Comparison of ENCODE assay signal across 19 cellular contexts in genomic region chr12:90343966-90344365, GRCh38.
DNase-seq lines count a peak whose midpoint lies in the region; ATAC-seq, FAIRE-seq and TF ChIP-seq lines count a peak whose summit lies in the region.
"Had no signal": no experiment of that assay in that cellular context is flagged by ENCODE, and none has a peak within 500 bp of the region (broad histone marks: within the 10 kb centered on the region; RNA-seq: fewer than 3 reads in every experiment).

No MANE protein-coding gene starts in this region.

- intact Hi-C loops in mucosa of descending colon (cut with DNase I, micrococcal nuclease) = no loop called here

- in situ Hi-C loops in G401 (cut with HindIII; ENCODE audit: low sequenced_read_pairs) = no loop called here

- no peak overlapping the region for H3K4me2 ChIP-seq in osteoblast (ENCODE audit: insufficient read depth, low read length)
- H3K4me2 ChIP-seq: BLaER1 treated with 17β-estradiol and CSF1 and Interleukin-3, amounts not matched to agents 10 nM and 100 nM had no signal

- H3K27me3 ChIP-seq in bronchial epithelial cell (ENCODE audit: control insufficient read depth, insufficient read depth, low read length) (peaks cover 2% of the 10 kb centered on the region), osteoblast (ENCODE audit: insufficient read depth, low read length) (no peaks in the 10 kb centered on the region)

- H2AFZ ChIP-seq in osteoblast (ENCODE audit: low read length) = no peak overlapping the region

- no peaks in the 10 kb centered on the region for H3K79me2 ChIP-seq in osteoblast (ENCODE audit: insufficient read depth, low read length)

- H3K9me3 ChIP-seq in osteoblast (ENCODE audit: low read depth, low read length) (no peaks in the 10 kb centered on the region), mucosa of descending colon (no peaks in the 10 kb centered on the region)
- H3K9me3 ChIP-seq: BLaER1 treated with 17β-estradiol and CSF1 and Interleukin-3, amounts not matched to agents 10 nM and 100 nM had no signal

- H3K4me1 ChIP-seq in osteoblast (ENCODE audit: insufficient read depth, low read length) (no peaks in the 10 kb centered on the region), mucosa of descending colon (ENCODE audit: low read depth) (no peaks in the 10 kb centered on the region)
- H3K4me1 ChIP-seq: BLaER1 treated with 17β-estradiol and CSF1 and Interleukin-3, amounts not matched to agents 10 nM and 100 nM had no signal

- DNase-seq in Ammon's horn (ENCODE audit: low spot score) = peak; percentile 31
- DNase-seq in bronchial epithelial cell (ENCODE audit: low read depth) = peak; percentile 37
- DNase-seq in globus pallidus (ENCODE audit: low spot score) = peak; percentile 54
- DNase-seq in osteoblast (ENCODE audit: insufficient read length, low spot score, missing footprints) = peak; percentile 13
- no peak for DNase-seq in mucosa of descending colon
- DNase-seq in G401 (ENCODE audit: low spot score) = no peak
- DNase-seq: 8988T; AML-193; Calu3; CD4-positive, CD25-positive, alpha-beta regulatory T cell; DMS79; HCEC 1CT; HFFc6 had no signal

- no peak overlapping the region for H3K27ac ChIP-seq in osteoblast (ENCODE audit: low read depth, low read length)
- H3K27ac ChIP-seq: BLaER1 treated with 17β-estradiol and CSF1 and Interleukin-3, amounts not matched to agents 10 nM and 100 nM had no signal

- FAIRE-seq in bronchial epithelial cell (lab: Jason Lieb, UNC) = no peak
- FAIRE-seq: G401.6, GM12891, HepG2, HTR-8/SVneo had no signal

- TF ChIP-seq CTCF in bronchial epithelial cell (IDR thresholded peaks at IDR 0.05; ENCODE audit: insufficient read depth, low read length, severe bottlenecking) (no peak), osteoblast (IDR thresholded peaks at IDR 0.05; ENCODE audit: extremely low read depth, low read depth, low read length) (no peak), mucosa of descending colon (IDR thresholded peaks at IDR 0.05) (no peak)

- H3K4me3 ChIP-seq in bronchial epithelial cell (ENCODE audit: low read depth, low read length) = no peak overlapping the region
- no peak overlapping the region for H3K4me3 ChIP-seq in osteoblast (ENCODE audit: insufficient read depth, low read length)
- no peak overlapping the region for H3K4me3 ChIP-seq in mucosa of descending colon
- H3K4me3 ChIP-seq: BLaER1 treated with 17β-estradiol and CSF1 and Interleukin-3, amounts not matched to agents 10 nM and 100 nM had no signal

- H3K36me3 ChIP-seq in bronchial epithelial cell (ENCODE audit: control insufficient read depth, insufficient read depth, low read length) = no peaks in the 10 kb centered on the region
- H3K36me3 ChIP-seq in osteoblast (ENCODE audit: insufficient read depth, low read length) = no peaks in the 10 kb centered on the region
- no peaks in the 10 kb centered on the region for H3K36me3 ChIP-seq in mucosa of descending colon (ENCODE audit: low read depth)
- H3K36me3 ChIP-seq: BLaER1 treated with 17β-estradiol and CSF1 and Interleukin-3, amounts not matched to agents 10 nM and 100 nM had no signal

- no peak for ATAC-seq in GM19467 (IDR thresholded peaks at IDR 0.05; ENCODE audit: unreplicated experiment)
- ATAC-seq in mucosa of descending colon = no peak
- ATAC-seq: HepG2 had no signal

- H4K20me1 ChIP-seq in osteoblast (ENCODE audit: insufficient read depth, low read length) = no peaks in the 10 kb centered on the region
- H4K20me1 ChIP-seq: BLaER1 treated with 17β-estradiol and CSF1 and Interleukin-3, amounts not matched to agents 10 nM and 100 nM had no signal

Comparison
In these comparisons a context has a peak if more than half of its experiments do, and no peak if none do; other contexts are left out.
1. DNase-seq: peak in Ammon's horn (single experiment), bronchial epithelial cell (single experiment), globus pallidus (single experiment) and osteoblast (single experiment); none in mucosa of descending colon (0 of 3) and G401 (single experiment).